In the genomic region with DNA sequence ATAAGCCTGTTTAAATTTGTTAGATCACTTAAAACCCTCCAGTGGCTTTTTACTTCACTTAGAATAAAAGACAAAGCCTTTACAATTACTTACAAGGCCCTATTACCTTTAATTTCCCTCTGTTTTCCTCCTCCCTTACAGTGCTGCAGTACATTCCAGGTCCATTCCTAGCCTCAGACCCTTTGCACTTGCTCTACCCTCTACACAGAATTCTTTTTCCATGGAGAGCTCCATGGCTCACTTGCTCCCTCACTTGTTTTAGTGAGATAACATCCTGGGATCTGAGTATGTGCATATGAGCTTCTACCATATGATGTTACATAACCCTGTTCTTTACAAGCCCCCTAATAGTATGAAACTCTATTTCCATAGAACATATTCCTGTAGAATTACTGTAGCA, we compare ENCODE assay signal across 23 cellular contexts. TPM values are rescaled to one million over a fixed set of nuclear protein-coding genes. Genes with fewer than 3 reads are reported as not detected.
"Had no signal": no experiment of that assay in that cellular context is flagged by ENCODE, and none has a peak within 500 bp of the region (broad histone marks: within the 10 kb centered on the region; RNA-seq: fewer than 3 reads in every experiment).

No MANE protein-coding gene starts in this region.

- H3K4me1 ChIP-seq: left ventricle myocardium inferior, psoas muscle, spleen, testis, tibial nerve had no signal

- H3K36me3 Mint-ChIP-seq: immature natural killer cell; naive B cell; stimulated activated naive B cell treated with anti-CD40 and anti-IgM and Interleukin-4, amounts not matched to agents 10 μg/mL and 1 μg/mL and 100 μg/mL, for 72 hours had no signal

- H3K27me3 ChIP-seq: spleen, testis, tibial nerve had no signal

- H3K4me1 Mint-ChIP-seq: endodermal cell; immature natural killer cell; naive B cell; stimulated activated naive B cell treated with anti-CD40 and anti-IgM and Interleukin-4, amounts not matched to agents 10 μg/mL and 1 μg/mL and 100 μg/mL, for 72 hours; stimulated activated naive CD8-positive, alpha-beta T cell treated with anti-CD3 and anti-CD28 coated beads, Interleukin-15, amount 100 ng/mL, for 72 hours had no signal

- ATAC-seq: left cardiac atrium; psoas muscle; sciatic nerve; stimulated activated naive B cell treated with anti-CD40 and anti-IgM and Interleukin-4, amounts not matched to agents 10 μg/mL and 1 μg/mL and 100 μg/mL, for 72 hours; stimulated activated naive CD8-positive, alpha-beta T cell treated with anti-CD3 and anti-CD28 coated beads, Interleukin-15, amount 100 ng/mL, for 72 hours had no signal

- H3K36me3 ChIP-seq: spleen had no signal

- H3K4me3 ChIP-seq: coronary artery, left ventricle myocardium inferior, lung, psoas muscle, spleen, testis, tibial nerve had no signal

- H3K9me3 ChIP-seq: left ventricle myocardium inferior, psoas muscle, spleen, testis had no signal

- H3K4me3 Mint-ChIP-seq: endodermal cell; immature natural killer cell; naive B cell; nephron progenitor cell; stimulated activated naive B cell treated with anti-CD40 and anti-IgM and Interleukin-4, amounts not matched to agents 10 μg/mL and 1 μg/mL and 100 μg/mL, for 72 hours; stimulated activated naive CD8-positive, alpha-beta T cell treated with anti-CD3 and anti-CD28 coated beads, Interleukin-15, amount 100 ng/mL, for 72 hours had no signal

- H3K27ac ChIP-seq: coronary artery, left ventricle myocardium inferior, psoas muscle, spleen, testis, tibial nerve had no signal

- H3K27ac Mint-ChIP-seq: endodermal cell; immature natural killer cell; nephron progenitor cell; stimulated activated naive B cell treated with anti-CD40 and anti-IgM and Interleukin-4, amounts not matched to agents 10 μg/mL and 1 μg/mL and 100 μg/mL, for 72 hours; stimulated activated naive CD8-positive, alpha-beta T cell treated with anti-CD3 and anti-CD28 coated beads, Interleukin-15, amount 100 ng/mL, for 72 hours had no signal

- FAIRE-seq: keratinocyte had no signal

- DNase-seq: cerebellar nuclear complex; effector CD4-positive, alpha-beta T cell; endodermal cell; immature natural killer cell; left cardiac atrium; left ventricle myocardium inferior; mesenchymal stem cell; naive B cell; nephron progenitor cell; psoas muscle; retina; spleen; stimulated activated CD4-positive, alpha-beta T cell treated with anti-CD3 and anti-CD28 coated beads, Interleukin-15, amount 100 ng/mL, for 24 hours; stimulated activated CD4-positive, alpha-beta T cell treated with anti-CD3 and anti-CD28 coated beads, Interleukin-1b, Interleukin-23, amount 100 ng/mL, for 48 hours; stimulated activated CD4-positive, alpha-beta T cell treated with anti-CD3 and anti-CD28 coated beads, Interleukin-4, amount 100 ng/mL, for 24 hours; stimulated activated naive B cell treated with anti-CD40 and anti-IgM and Interleukin-4, amounts not matched to agents 10 μg/mL and 1 μg/mL and 100 μg/mL, for 72 hours; stimulated activated naive CD8-positive, alpha-beta T cell treated with anti-CD3 and anti-CD28 coated beads, Interleukin-15, amount 100 ng/mL, for 72 hours; testis had no signal

- H3K9me3 Mint-ChIP-seq: endodermal cell; naive B cell; stimulated activated naive B cell treated with anti-CD40 and anti-IgM and Interleukin-4, amounts not matched to agents 10 μg/mL and 1 μg/mL and 100 μg/mL, for 72 hours; stimulated activated naive CD8-positive, alpha-beta T cell treated with anti-CD3 and anti-CD28 coated beads, Interleukin-15, amount 100 ng/mL, for 72 hours had no signal

RNA-seq across cellular contexts. Expression of a gene that starts 24.4 kb away (rescaled TPM):
- polyA plus RNA-seq: immature natural killer cell had no signal

RNA-seq across cellular contexts. Expression of a gene that starts 24.6 kb away (rescaled TPM):
- total RNA-seq: left cardiac atrium, left ventricle myocardium inferior had no signal
- polyA plus RNA-seq: immature natural killer cell, psoas muscle had no signal
